ENCODE assay signal across 8 cellular contexts in genomic region chr12:53791735-53792326, GRCh38. TPM values are rescaled to one million over a fixed set of nuclear protein-coding genes. Genes with fewer than 3 reads are reported as not detected.
DNase-seq lines count a peak whose midpoint lies in the region; TF ChIP-seq lines count a peak whose summit lies in the region.

No MANE protein-coding gene starts in this region.

- no peaks in the 10 kb centered on the region for H3K9me3 ChIP-seq in SJSA1 (replicated peaks)

- no peak overlapping the region for H3K27ac ChIP-seq in SJSA1

- peaks cover 9% of the 10 kb centered on the region for H3K27me3 Mint-ChIP-seq in activated T-helper 1 cell treated with anti-CD3 and anti-CD28 coated beads, Interleukin-12 subunit alpha, Interleukin-12 subunit beta, Interleukin-2, Interleukin-4 antibody, amounts not matched to agents 30 ng/mL and 10 ng/mL and 1 ng/mL, durations not matched to agents 14 hours and 24 hours and 36 hours (ENCODE audit: insufficient read depth)

- intact Hi-C loops in activated T-helper 1 cell treated with anti-CD3 and anti-CD28 coated beads, Interleukin-12 subunit alpha, Interleukin-12 subunit beta, Interleukin-2, Interleukin-4 antibody, amounts not matched to agents 30 ng/mL and 10 ng/mL and 1 ng/mL, durations not matched to agents 14 hours and 24 hours and 36 hours (cut with micrococcal nuclease) = no loop called here

- H3K27me3 ChIP-seq in SJSA1 (replicated peaks) = no peaks in the 10 kb centered on the region; the same call in 1 of the 2 replicates

- H3K36me3 Mint-ChIP-seq in activated T-helper 1 cell treated with anti-CD3 and anti-CD28 coated beads, Interleukin-12 subunit alpha, Interleukin-12 subunit beta, Interleukin-2, Interleukin-4 antibody, amounts not matched to agents 30 ng/mL and 10 ng/mL and 1 ng/mL, durations not matched to agents 14 hours and 24 hours and 36 hours (ENCODE audit: low read depth) = no peaks in the 10 kb centered on the region

- peaks cover under 1% of the 10 kb centered on the region for H3K4me1 ChIP-seq in SJSA1 (replicated peaks)

- DNase-seq in DMS 273 (lab: John Stamatoyannopoulos, UW; ENCODE audit: unreplicated experiment) (peak; percentile 18), DMS 273 treated with DMSO at 0.1 percent for 48 hours (lab: John Stamatoyannopoulos, UW) (no peak), SJSA1 (ENCODE audit: low read depth in 1 of 2, low spot score in 2 of 2) (peak; percentile 23 to 56), choroid plexus epithelial cell (ENCODE audit: low read depth) (no peak), NCI-H2171 (lab: John Stamatoyannopoulos, UW) (no peak), MV-4-11 (lab: John Stamatoyannopoulos, UW) (no peak)
- peak in 2 of 3 donors; percentile 10 to 20 for DNase-seq in stimulated activated CD4-positive, alpha-beta T cell treated with anti-CD3 and anti-CD28 coated beads, Interleukin-12 subunit alpha, Interleukin-12 subunit beta, amount 100 ng/mL, for 48 hours (ENCODE audit: low read depth in 2 of 3, low spot score in 1 of 3)
- no peak for DNase-seq in activated T-helper 1 cell treated with anti-CD3 and anti-CD28 coated beads, Interleukin-12 subunit alpha, Interleukin-12 subunit beta, Interleukin-2, Interleukin-4 antibody, amounts not matched to agents 30 ng/mL and 10 ng/mL and 1 ng/mL, durations not matched to agents 14 hours and 24 hours and 36 hours (ENCODE audit: low spot score)

- no peak overlapping the region for H3K4me3 Mint-ChIP-seq in activated T-helper 1 cell treated with anti-CD3 and anti-CD28 coated beads, Interleukin-12 subunit alpha, Interleukin-12 subunit beta, Interleukin-2, Interleukin-4 antibody, amounts not matched to agents 30 ng/mL and 10 ng/mL and 1 ng/mL, durations not matched to agents 14 hours and 24 hours and 36 hours

- H3K36me3 ChIP-seq in SJSA1 = no peaks in the 10 kb centered on the region

- H3K27ac Mint-ChIP-seq in activated T-helper 1 cell treated with anti-CD3 and anti-CD28 coated beads, Interleukin-12 subunit alpha, Interleukin-12 subunit beta, Interleukin-2, Interleukin-4 antibody, amounts not matched to agents 30 ng/mL and 10 ng/mL and 1 ng/mL, durations not matched to agents 14 hours and 24 hours and 36 hours = no peak overlapping the region

- no peaks in the 10 kb centered on the region for H3K4me1 Mint-ChIP-seq in activated T-helper 1 cell treated with anti-CD3 and anti-CD28 coated beads, Interleukin-12 subunit alpha, Interleukin-12 subunit beta, Interleukin-2, Interleukin-4 antibody, amounts not matched to agents 30 ng/mL and 10 ng/mL and 1 ng/mL, durations not matched to agents 14 hours and 24 hours and 36 hours (ENCODE audit: low read depth)

- H3K9me3 Mint-ChIP-seq in activated T-helper 1 cell treated with anti-CD3 and anti-CD28 coated beads, Interleukin-12 subunit alpha, Interleukin-12 subunit beta, Interleukin-2, Interleukin-4 antibody, amounts not matched to agents 30 ng/mL and 10 ng/mL and 1 ng/mL, durations not matched to agents 14 hours and 24 hours and 36 hours = no peaks in the 10 kb centered on the region

- H3K4me3 ChIP-seq in SJSA1 (no peak overlapping the region), choroid plexus epithelial cell (ENCODE audit: low read depth, low read length) (no peak overlapping the region)

- peak; percentile 68 for TF ChIP-seq CTCF in choroid plexus epithelial cell (conservative IDR thresholded peaks at IDR 0.05; ENCODE audit: low read depth, low read length)

RNA-seq across cellular contexts. Expression of gene CISTR, which starts 40.1 kb away (rescaled TPM):
- not detected in 2 replicates for total RNA-seq in SJSA1 (2014; rRNA removed; shearing (Covaris generic))
- not detected in 2 replicates for total RNA-seq in activated T-helper 1 cell treated with anti-CD3 and anti-CD28 coated beads, Interleukin-12 subunit alpha, Interleukin-12 subunit beta, Interleukin-2, Interleukin-4 antibody, amounts not matched to agents 30 ng/mL and 10 ng/mL and 1 ng/mL, durations not matched to agents 14 hours and 24 hours and 36 hours

Comparison
In these comparisons a context has a peak if more than half of its experiments do, and no peak if none do; other contexts are left out.
1. DNase-seq: peak in DMS 273 (single experiment), SJSA1 (2 of 2) and stimulated activated CD4-positive, alpha-beta T cell treated with anti-CD3 and anti-CD28 coated beads, Interleukin-12 subunit alpha, Interleukin-12 subunit beta, amount 100 ng/mL, for 48 hours (2 of 3); none in DMS 273 treated with DMSO at 0.1 percent for 48 hours (single experiment), choroid plexus epithelial cell (single experiment), activated T-helper 1 cell treated with anti-CD3 and anti-CD28 coated beads, Interleukin-12 subunit alpha, Interleukin-12 subunit beta, Interleukin-2, Interleukin-4 antibody, amounts not matched to agents 30 ng/mL and 10 ng/mL and 1 ng/mL, durations not matched to agents 14 hours and 24 hours and 36 hours (single experiment), NCI-H2171 (single experiment) and MV-4-11 (single experiment).